In the genomic region with DNA sequence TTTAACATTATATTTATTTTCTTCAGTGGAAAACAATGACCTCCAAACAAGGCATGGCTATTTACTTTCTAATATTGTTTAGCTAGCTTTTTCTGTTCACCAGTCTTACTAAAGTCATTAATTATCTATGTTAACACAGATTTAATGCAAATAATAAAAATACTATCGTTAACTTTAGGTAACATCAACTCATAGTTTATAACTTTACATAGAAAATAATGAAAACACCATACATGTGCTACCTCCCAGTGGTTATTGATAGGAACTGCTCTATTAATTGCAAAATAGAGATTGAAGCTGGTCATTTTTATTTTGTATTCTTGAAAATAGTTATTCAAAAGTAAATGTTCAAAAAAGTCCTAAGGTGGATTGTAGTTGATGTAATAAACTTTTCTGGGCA, we compare ENCODE assay signal across 1 cellular context.
TF ChIP-seq lines count a peak whose summit lies in the region.

No MANE protein-coding gene starts in this region.

TF ChIP-seq in HCT116, 20 proteins besides CTCF, POLR2A, EP300 and RAD21 (continued from another document):
- TF ChIP-seq SRF (IDR thresholded peaks at IDR 0.05; ENCODE audit: low read depth) (no peak), SIN3A (IDR thresholded peaks at IDR 0.05; ENCODE audit: low read depth) (no peak)
